Comparison of ENCODE assay signal across 13 cellular contexts in the genomic region with DNA sequence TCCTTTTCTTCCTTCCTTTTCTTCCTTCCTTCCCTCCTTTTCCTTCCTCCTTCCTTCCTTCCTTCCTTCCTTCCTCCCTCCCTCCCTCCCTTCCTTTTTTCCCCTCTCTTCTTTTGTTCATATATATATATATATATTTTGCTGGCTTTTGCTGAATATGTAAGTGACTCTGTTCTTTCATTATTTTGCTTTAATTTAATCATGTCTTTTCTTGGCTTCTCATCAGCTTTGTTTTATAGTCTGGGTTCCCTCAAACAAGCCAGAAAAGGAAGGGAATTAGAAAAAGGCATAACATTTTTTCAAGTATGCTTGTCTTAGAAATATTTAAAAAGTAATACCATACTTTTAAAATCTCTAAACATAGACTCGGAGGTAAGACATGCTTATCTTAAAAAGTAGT.
DNase-seq lines count a peak whose midpoint lies in the region; ATAC-seq, FAIRE-seq and TF ChIP-seq lines count a peak whose summit lies in the region.
"Had no signal": no experiment of that assay in that cellular context is flagged by ENCODE, and none has a peak within 500 bp of the region (broad histone marks: within the 10 kb centered on the region; RNA-seq: fewer than 3 reads in every experiment).

No MANE protein-coding gene starts in this region.

- peaks cover 25% of the 10 kb centered on the region for H3K4me1 ChIP-seq in A549

- no peak for FAIRE-seq in A549 (lab: Jason Lieb, UNC)
- FAIRE-seq: A204.1 had no signal

- peaks cover 19% of the 10 kb centered on the region for H3K36me3 ChIP-seq in SK-N-MC (ENCODE audit: insufficient read depth, low read length)
- H3K36me3 ChIP-seq: BLaER1 treated with 17β-estradiol and CSF1 and Interleukin-3, amounts not matched to agents 10 nM and 100 nM had no signal

- CTCF ChIA-PET in A549 (lab: Yijun Ruan, JAX) = interaction anchor here (0.6 to 2.0 kb wide), 10 partner anchors 8 to 386 kb away, joined by 3 to 19 read pairs (median 4); no protein-coding TSS in a partner anchor

- DNase-seq in A549 (ENCODE audit: low read depth in 1 of 2, low spot score in 1 of 2) (no peak), SK-N-MC (ENCODE audit: low read depth, low spot score) (peak; percentile 92), LoVo (ENCODE audit: low spot score) (no peak)
- DNase-seq in stimulated activated naive CD4-positive, alpha-beta T cell treated with Interleukin-2 at 50 U/mL for 16 hours (lab: John Stamatoyannopoulos, UW) = no peak
- DNase-seq: CD8-positive, alpha-beta T cell; GF-D8; HCEC 1CT had no signal

- H3K27ac ChIP-seq in A549 (peak overlapping the region; percentile 68 to 76), SK-N-MC (peak overlapping the region; percentile 100), cingulate gyrus (ENCODE audit: low read depth, low read length) (peak overlapping the region; percentile 1)
- H3K27ac ChIP-seq: BLaER1 treated with 17β-estradiol and CSF1 and Interleukin-3, amounts not matched to agents 10 nM and 100 nM; HL-60 had no signal

- peak overlapping the region; percentile 84 for H3K9ac ChIP-seq in SK-N-MC (ENCODE audit: insufficient read length)
- H3K9ac ChIP-seq: BLaER1 treated with 17β-estradiol and CSF1 and Interleukin-3, amounts not matched to agents 10 nM and 100 nM had no signal

- no peak for ATAC-seq in A549
- no peak for ATAC-seq in HG02588 (IDR thresholded peaks at IDR 0.05; ENCODE audit: unreplicated experiment)
- ATAC-seq: CD8-positive, alpha-beta T cell had no signal

- no peak overlapping the region for H3K4me3 ChIP-seq in A549
- H3K4me3 ChIP-seq in SK-N-MC = peak overlapping the region; percentile 63
- H3K4me3 ChIP-seq: BLaER1 treated with 17β-estradiol and CSF1 and Interleukin-3, amounts not matched to agents 10 nM and 100 nM; GM23338 had no signal

- H3K9me3 ChIP-seq in A549 (no peaks in the 10 kb centered on the region), SK-N-MC (ENCODE audit: low read depth, low read length) (peaks cover 4% of the 10 kb centered on the region; the same call in 1 of the 2 replicates)
- H3K9me3 ChIP-seq: BLaER1 treated with 17β-estradiol and CSF1 and Interleukin-3, amounts not matched to agents 10 nM and 100 nM had no signal

- TF ChIP-seq CTCF in A549 (IDR thresholded peaks at IDR 0.05) = no peak

- TF ChIP-seq POLR2A in A549 (IDR thresholded peaks at IDR 0.05; ENCODE audit: low read length) = no peak

- TF ChIP-seq EP300 in A549 (IDR thresholded peaks at IDR 0.05) = no peak

- 19% methylated on average over 1 of the region's 1 CpG for WGBS in A549 (ENCODE audit: missing lambda C conversion rate)

- TF ChIP-seq RAD21 in A549 (conservative IDR thresholded peaks at IDR 0.05 in 1 of 2, IDR thresholded peaks at IDR 0.05 in 1 of 2) = no peak

- peak overlapping the region; percentile 58 for H3K4me2 ChIP-seq in A549
- H3K4me2 ChIP-seq: GM23338 had no signal

- POLR2A ChIA-PET in A549 (lab: Yijun Ruan, JAX) = no interaction called here

TF ChIP-seq in A549, 52 proteins besides CTCF, POLR2A, EP300 and RAD21:
- TF ChIP-seq POLR2AphosphoS2 (conservative IDR thresholded peaks at IDR 0.05; ENCODE audit: low read length) = no peak
- TF ChIP-seq ZFP36 (IDR thresholded peaks at IDR 0.05; ENCODE audit: borderline replicate concordance, partially characterized antibody) = no peak
- no peak for TF ChIP-seq MAFK (IDR thresholded peaks at IDR 0.05; ENCODE audit: partially characterized antibody)
- no peak for TF ChIP-seq JUN (IDR thresholded peaks at IDR 0.05)
- no peak for TF ChIP-seq CBX2 (IDR thresholded peaks at IDR 0.05; ENCODE audit: borderline replicate concordance, low read depth)
- TF ChIP-seq ZNF302 (CRISPR knock-in tag; IDR thresholded peaks at IDR 0.05) = no peak
- TF ChIP-seq EHF (CRISPR knock-in tag; IDR thresholded peaks at IDR 0.05) = no peak
- TF ChIP-seq FOSB (CRISPR knock-in tag; IDR thresholded peaks at IDR 0.05) = no peak
- TF ChIP-seq RARB (CRISPR knock-in tag; IDR thresholded peaks at IDR 0.05) = no peak
- TF ChIP-seq KDM5A (IDR thresholded peaks at IDR 0.05) = no peak
- TF ChIP-seq RNF2 (IDR thresholded peaks at IDR 0.05; ENCODE audit: borderline replicate concordance, low read depth) = no peak
- no peak for TF ChIP-seq ZC3H11A (IDR thresholded peaks at IDR 0.05)
- no peak for TF ChIP-seq TFCP2L1 (CRISPR knock-in tag; IDR thresholded peaks at IDR 0.05)
- TF ChIP-seq, protein P1, sequence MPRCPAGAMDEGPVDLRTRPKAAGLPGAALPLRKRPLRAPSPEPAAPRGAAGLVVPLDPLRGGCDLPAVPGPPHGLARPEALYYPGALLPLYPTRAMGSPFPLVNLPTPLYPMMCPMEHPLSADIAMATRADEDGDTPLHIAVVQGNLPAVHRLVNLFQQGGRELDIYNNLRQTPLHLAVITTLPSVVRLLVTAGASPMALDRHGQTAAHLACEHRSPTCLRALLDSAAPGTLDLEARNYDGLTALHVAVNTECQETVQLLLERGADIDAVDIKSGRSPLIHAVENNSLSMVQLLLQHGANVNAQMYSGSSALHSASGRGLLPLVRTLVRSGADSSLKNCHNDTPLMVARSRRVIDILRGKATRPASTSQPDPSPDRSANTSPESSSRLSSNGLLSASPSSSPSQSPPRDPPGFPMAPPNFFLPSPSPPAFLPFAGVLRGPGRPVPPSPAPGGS (IDR thresholded peaks at IDR 0.05) = no peak
- TF ChIP-seq ZSCAN20 (CRISPR knock-in tag; IDR thresholded peaks at IDR 0.05) = no peak
- TF ChIP-seq, protein P2, sequence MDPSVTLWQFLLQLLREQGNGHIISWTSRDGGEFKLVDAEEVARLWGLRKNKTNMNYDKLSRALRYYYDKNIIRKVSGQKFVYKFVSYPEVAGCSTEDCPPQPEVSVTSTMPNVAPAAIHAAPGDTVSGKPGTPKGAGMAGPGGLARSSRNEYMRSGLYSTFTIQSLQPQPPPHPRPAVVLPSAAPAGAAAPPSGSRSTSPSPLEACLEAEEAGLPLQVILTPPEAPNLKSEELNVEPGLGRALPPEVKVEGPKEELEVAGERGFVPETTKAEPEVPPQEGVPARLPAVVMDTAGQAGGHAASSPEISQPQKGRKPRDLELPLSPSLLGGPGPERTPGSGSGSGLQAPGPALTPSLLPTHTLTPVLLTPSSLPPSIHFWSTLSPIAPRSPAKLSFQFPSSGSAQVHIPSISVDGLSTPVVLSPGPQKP (IDR thresholded peaks at IDR 0.05; ENCODE audit: low read depth, low read length) = no peak
- TF ChIP-seq CHD4 (IDR thresholded peaks at IDR 0.05; ENCODE audit: borderline replicate concordance) = no peak
- TF ChIP-seq HOXB5 (CRISPR knock-in tag; IDR thresholded peaks at IDR 0.05) = no peak

Comparison
In these comparisons a context has a peak if more than half of its experiments do, and no peak if none do; other contexts are left out.
1. H3K27ac ChIP-seq: peak in every context shown above with its lines; median percentile 100 in SK-N-MC; 72 in A549; 1 in cingulate gyrus.